In genomic region chr14:105012171-105012985, GRCh38 we compare ENCODE assay signal across 13 cellular contexts. TPM values are rescaled to one million over a fixed set of nuclear protein-coding genes. Genes with fewer than 3 reads are reported as not detected.
A peak's percentile ranks its signal among the peaks of the same experiment; 100 is the strongest.
DNase-seq lines count a peak whose midpoint lies in the region; TF ChIP-seq lines count a peak whose summit lies in the region.
"Had no signal": no experiment of that assay in that cellular context is flagged by ENCODE, and none has a peak within 500 bp of the region (broad histone marks: within the 10 kb centered on the region; RNA-seq: fewer than 3 reads in every experiment).

No MANE protein-coding gene starts in this region.

- no peak for TF ChIP-seq EP300 in sigmoid colon (IDR thresholded peaks at IDR 0.05)

- DNase-seq in EH (ENCODE audit: low read depth), result peak; percentile 26
- peak in 2 of 3 donors; percentile 43 to 61 for DNase-seq in Peyer's patch
- peak; percentile 45 for DNase-seq in fibroblast of gingiva (ENCODE audit: low read depth)
- no peak for DNase-seq in sigmoid colon
- no peak for DNase-seq in SIG-M5 treated with dmso at 0.1 percent for 504 hours (lab: John Stamatoyannopoulos, UW; ENCODE audit: unreplicated experiment)
- no peak for DNase-seq in NCI-H1417 (lab: John Stamatoyannopoulos, UW)
- DNase-seq in NK-92 treated with Interleukin-12 subunit alpha and Interleukin-12 subunit beta, amount 100 ng/mL, for 24 hours (lab: John Stamatoyannopoulos, UW), result no peak
- DNase-seq in occipital lobe (lab: John Stamatoyannopoulos, UW), result no peak
- DNase-seq: SIG-M5; stimulated activated CD8-positive, alpha-beta memory T cell treated with anti-CD3 and anti-CD28 coated beads, Interleukin-4, amount 100 ng/mL, for 48 hours had no signal

- no peaks in the 10 kb centered on the region for H3K9me3 ChIP-seq in Peyer's patch
- H3K9me3 ChIP-seq in sigmoid colon, result no peaks in the 10 kb centered on the region

- intact Hi-C loops in sigmoid colon (cut with DNase I), result no loop called here

- TF ChIP-seq POLR2A in Peyer's patch (IDR thresholded peaks at IDR 0.05), result no peak
- no peak for TF ChIP-seq POLR2A in sigmoid colon (IDR thresholded peaks at IDR 0.05)

- H3K27ac ChIP-seq in Peyer's patch, result no peak overlapping the region
- H3K27ac ChIP-seq in sigmoid colon, result peak overlapping the region in 3 of 4 donors; percentile 68 to 82 (median 77)
- H3K27ac ChIP-seq: KMS-11 had no signal

- WGBS in sigmoid colon, 2 donors, result 57 to 79% methylated on average over 23 of the region's 23 CpGs

- peak in 4 of 6 experiments; percentile 24 to 46 (median 38) for TF ChIP-seq CTCF in Peyer's patch (IDR thresholded peaks at IDR 0.05)
- TF ChIP-seq CTCF in sigmoid colon (IDR thresholded peaks at IDR 0.05), result peak; percentile 25 to 55 (median 37)

- H3K36me3 ChIP-seq in Peyer's patch (peaks cover 0 to 22% (median 0%) of the 10 kb centered on the region in 3 donors), sigmoid colon (peaks cover 0 to 15% (median 2%) of the 10 kb centered on the region in 4 donors)

- H3K27me3 ChIP-seq in Peyer's patch, result no peaks in the 10 kb centered on the region
- no peaks in the 10 kb centered on the region for H3K27me3 ChIP-seq in sigmoid colon

- H3K4me3 ChIP-seq in Peyer's patch (no peak overlapping the region), sigmoid colon (no peak overlapping the region)

- H3K4me1 ChIP-seq in Peyer's patch, result peaks cover 0 to 8% (median 3%) of the 10 kb centered on the region in 4 donors
- H3K4me1 ChIP-seq in sigmoid colon, result peaks cover 0 to 35% (median 30%) of the 10 kb centered on the region in 4 donors

RNA-seq across cellular contexts. Expression of gene CDCA4, which starts 8.5 kb away (rescaled TPM):
- total RNA-seq in Peyer's patch, result 1 to 10 TPM; 3.7 to 9.1 (median 6.6) TPM
- 1 to 10 TPM; 5.0 to 7.6 (median 5.6) TPM for total RNA-seq in sigmoid colon
- polyA plus RNA-seq in sigmoid colon, result 10 to 100 TPM in 1 of 3 donors, 1 to 10 TPM in 2; 2.4 to 11.3 (median 3.9) TPM
- 11.1 TPM for total RNA-seq in occipital lobe

RNA-seq across cellular contexts. Expression of gene CLBA1, which starts 26.8 kb away (rescaled TPM):
- total RNA-seq in Peyer's patch (1 to 10 TPM in 2 of 4 donors, under 1 TPM in 1, not detected in 1; 0.88 to 3.8 (median 2.8) TPM), sigmoid colon (1 to 10 TPM; 3.2 to 5.1 (median 3.6) TPM), occipital lobe (10.1 TPM)
- 1 to 10 TPM; 2.8 to 8.4 (median 3.0) TPM for polyA plus RNA-seq in sigmoid colon

RNA-seq across cellular contexts. Expression of gene AHNAK2, which starts 34.2 kb away (rescaled TPM):
- 10 to 100 TPM in 3 of 4 donors, 1 to 10 TPM in 1; 3.2 to 19.0 (median 10.7) TPM for total RNA-seq in Peyer's patch
- 100 to 1,000 TPM in 3 of 4 donors, 10 to 100 TPM in 1; 81.9 to 218 (median 129) TPM for total RNA-seq in sigmoid colon
- polyA plus RNA-seq in sigmoid colon, result 10 to 100 TPM in 1 of 3 donors, 1 to 10 TPM in 1, under 1 TPM in 1; 0.23 to 12.4 (median 2.4) TPM
- 20.6 TPM for total RNA-seq in occipital lobe

RNA-seq across cellular contexts. Expression of gene GPR132, which starts 52.9 kb away (rescaled TPM):
- total RNA-seq in Peyer's patch, result 10 to 100 TPM in 1 of 4 donors, 1 to 10 TPM in 3; 1.5 to 29.7 (median 4.2) TPM
- total RNA-seq in sigmoid colon, result 1 to 10 TPM; 1.8 to 2.3 (median 2.0) TPM
- 1 to 10 TPM in 2 of 3 donors, under 1 TPM in 1; 0.60 to 8.4 (median 1.4) TPM for polyA plus RNA-seq in sigmoid colon
- 0.94 TPM for total RNA-seq in occipital lobe
- total RNA-seq: fibroblast of villous mesenchyme had no signal
- polyA plus RNA-seq: neural cell had no signal

Comparison
In these comparisons a context has a peak if more than half of its experiments do, and no peak if none do; other contexts are left out.
1. DNase-seq: peak in EH (single experiment), Peyer's patch (2 of 3) and fibroblast of gingiva (single experiment); none in sigmoid colon (single experiment), SIG-M5 treated with dmso at 0.1 percent for 504 hours (single experiment), NCI-H1417 (0 of 3), NK-92 treated with Interleukin-12 subunit alpha and Interleukin-12 subunit beta, amount 100 ng/mL, for 24 hours (single experiment) and occipital lobe (single experiment).
2. H3K27ac ChIP-seq: peak in sigmoid colon (3 of 4); none in Peyer's patch (0 of 4).